ENCODE assay signal across 8 cellular contexts in genomic region chr1:116193768-116194167, GRCh38.
"Had no signal": no experiment of that assay in that cellular context is flagged by ENCODE, and none has a peak within 500 bp of the region (broad histone marks: within the 10 kb centered on the region; RNA-seq: fewer than 3 reads in every experiment).

No MANE protein-coding gene starts in this region.

- ATAC-seq: HCT116 had no signal

- FAIRE-seq: HTR-8/SVneo had no signal

- H3K36me3 ChIP-seq: HAP-1 had no signal

- H3K4me3 ChIP-seq: HAP-1 had no signal

- H3K9me3 Mint-ChIP-seq: HFFc6 had no signal

- H3K9me3 ChIP-seq: HAP-1 had no signal

- H3K27ac Mint-ChIP-seq: HFFc6, IgD-negative memory B cell had no signal

- DNase-seq: GOT3, H7, HFFc6, KBM-7 had no signal

- H3K4me1 Mint-ChIP-seq: IgD-negative memory B cell had no signal

- H3K4me1 ChIP-seq: HAP-1 had no signal

- H3K4me3 Mint-ChIP-seq: HFFc6, IgD-negative memory B cell had no signal
